ENCODE assay signal across 15 cellular contexts in the genomic region with DNA sequence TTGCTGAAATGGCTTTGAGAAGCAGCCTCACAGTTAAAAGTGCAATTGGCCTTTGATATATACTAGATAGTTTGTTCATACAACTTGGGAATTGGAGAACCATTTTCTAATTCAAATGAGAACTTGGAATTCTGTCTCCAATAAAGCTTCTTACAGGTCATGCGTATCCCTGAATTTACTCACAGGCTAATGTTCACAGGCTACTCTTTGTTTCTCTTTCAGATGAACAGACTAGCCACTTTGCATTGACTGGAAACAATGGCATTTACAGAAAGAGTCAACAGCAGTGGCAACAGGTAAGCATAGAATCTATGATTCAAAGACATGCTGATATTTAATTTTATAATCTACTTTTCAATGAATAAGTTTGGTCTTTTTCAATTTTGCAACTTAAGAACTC. TPM values are rescaled to one million over a fixed set of nuclear protein-coding genes. Genes with fewer than 3 reads are reported as not detected.
DNase-seq lines count a peak whose midpoint lies in the region; ATAC-seq and TF ChIP-seq lines count a peak whose summit lies in the region.
"Had no signal": no experiment of that assay in that cellular context is flagged by ENCODE, and none has a peak within 500 bp of the region (broad histone marks: within the 10 kb centered on the region; RNA-seq: fewer than 3 reads in every experiment).

No MANE protein-coding gene starts in this region.

- DNase-seq in SK-N-MC (ENCODE audit: low read depth, low spot score) (no peak), nephron progenitor cell (no peak), NCI-H1694 (lab: John Stamatoyannopoulos, UW) (no peak), mucosa of gallbladder (ENCODE audit: low spot score) (no peak)
- DNase-seq: activated T-cell treated with anti-CD3 and anti-CD28 coated beads for 4 hours; CD8-positive, alpha-beta T cell; KG1; NCI-H2081 treated with DMSO at 0.1 percent for 48 hours; testis had no signal

- H3K27me3 Mint-ChIP-seq in nephron progenitor cell (ENCODE audit: low read depth, poor library complexity): no peaks in the 10 kb centered on the region

- H3K27ac ChIP-seq in SK-N-MC: peak overlapping the region; percentile 60; the same call in 1 of the 2 replicates
- H3K27ac ChIP-seq: testis had no signal

- no peak for TF ChIP-seq CTCF in nephron progenitor cell (IDR thresholded peaks at IDR 0.05)

- no peak overlapping the region for H3K9ac ChIP-seq in SK-N-MC (ENCODE audit: insufficient read length)

- H3K36me3 Mint-ChIP-seq in nephron progenitor cell (ENCODE audit: low read depth): peaks cover 28% of the 10 kb centered on the region

- H3K4me3 Mint-ChIP-seq in nephron progenitor cell: no peak overlapping the region
- H3K4me3 Mint-ChIP-seq: CD8-positive, alpha-beta T cell; nephron had no signal

- no peaks in the 10 kb centered on the region for H3K9me3 ChIP-seq in SK-N-MC (ENCODE audit: low read depth, low read length)
- H3K9me3 ChIP-seq: HAP-1, testis had no signal

- no peaks in the 10 kb centered on the region for H3K9me3 Mint-ChIP-seq in nephron progenitor cell
- H3K9me3 Mint-ChIP-seq: CD8-positive, alpha-beta T cell; nephron had no signal

- H3K4me3 ChIP-seq in SK-N-MC: no peak overlapping the region
- H3K4me3 ChIP-seq: HAP-1, testis had no signal

- peak; percentile 40 for ATAC-seq in GM19324 (IDR thresholded peaks at IDR 0.05; ENCODE audit: low FRiP score, unreplicated experiment)
- ATAC-seq in HG03280 (IDR thresholded peaks at IDR 0.05; ENCODE audit: unreplicated experiment): peak; percentile 64
- no peak for ATAC-seq in HG03354 (IDR thresholded peaks at IDR 0.05; ENCODE audit: poor library complexity, severe bottlenecking, unreplicated experiment)
- ATAC-seq: CD8-positive, alpha-beta T cell had no signal

- H3K4me1 Mint-ChIP-seq in nephron progenitor cell: peaks cover 79% of the 10 kb centered on the region

- peak overlapping the region; percentile 37 for H3K27ac Mint-ChIP-seq in nephron progenitor cell

- no peaks in the 10 kb centered on the region for H3K36me3 ChIP-seq in SK-N-MC (ENCODE audit: insufficient read depth, low read length)
- H3K36me3 ChIP-seq: HAP-1 had no signal

RNA-seq across cellular contexts. Expression of gene AFF1, which starts 13.5 kb away (rescaled TPM):
- 97.3 TPM for total RNA-seq in mucosa of gallbladder

RNA-seq across cellular contexts. Expression of gene C4orf36, which starts 56.1 kb away (rescaled TPM):
- 0.89 TPM for total RNA-seq in mucosa of gallbladder
- total RNA-seq: CD8-positive, alpha-beta T cell; skeletal muscle tissue had no signal
